1 cellular context compared by ENCODE assay signal in genomic region chr9:136655244-136656225, GRCh38.
TF ChIP-seq lines count a peak whose summit lies in the region.

No MANE protein-coding gene starts in this region.

TF ChIP-seq in K562, 482 proteins besides CTCF, POLR2A, EP300 and RAD21:
- TF ChIP-seq ZBTB33 (CRISPR knock-in tag; IDR thresholded peaks at IDR 0.05) (peak; percentile 92), LCOR (CRISPR knock-in tag; IDR thresholded peaks at IDR 0.05) (no peak), NCOA2 (IDR thresholded peaks at IDR 0.05; ENCODE audit: partially characterized antibody in 2 of 2) (no peak), VEZF1 (CRISPR knock-in tag; IDR thresholded peaks at IDR 0.05) (peak; percentile 28; the same call in 1 of the 2 replicates), ZBTB7A (IDR thresholded peaks at IDR 0.05; ENCODE audit: borderline replicate concordance, control insufficient read depth, low read depth, low read length) (peak; percentile 80; the same call in 1 of the 2 replicates), ZFP91 (CRISPR knock-in tag; IDR thresholded peaks at IDR 0.05) (no peak), GABPA (tag; conservative IDR thresholded peaks at IDR 0.05; ENCODE audit: low read depth) (peak; percentile 54), SPI1 (IDR thresholded peaks at IDR 0.05; ENCODE audit: borderline replicate concordance, low read depth, low read length) (peak; percentile 94), PHB2 (IDR thresholded peaks at IDR 0.05; ENCODE audit: low read depth) (no peak), RBM39 (optimal IDR thresholded peaks at IDR 0.05; ENCODE audit: low read depth, low read length) (no peak), SOX6 (IDR thresholded peaks at IDR 0.05) (0 out of 2 replicates have a peak, but pooled peaks have one; percentile 23), MXD1 (CRISPR knock-in tag; IDR thresholded peaks at IDR 0.05; ENCODE audit: borderline replicate concordance, poor library complexity, severe bottlenecking) (no peak), STAT5A (IDR thresholded peaks at IDR 0.05; ENCODE audit: borderline replicate concordance, low read length) (no peak)
